In the genomic region with DNA sequence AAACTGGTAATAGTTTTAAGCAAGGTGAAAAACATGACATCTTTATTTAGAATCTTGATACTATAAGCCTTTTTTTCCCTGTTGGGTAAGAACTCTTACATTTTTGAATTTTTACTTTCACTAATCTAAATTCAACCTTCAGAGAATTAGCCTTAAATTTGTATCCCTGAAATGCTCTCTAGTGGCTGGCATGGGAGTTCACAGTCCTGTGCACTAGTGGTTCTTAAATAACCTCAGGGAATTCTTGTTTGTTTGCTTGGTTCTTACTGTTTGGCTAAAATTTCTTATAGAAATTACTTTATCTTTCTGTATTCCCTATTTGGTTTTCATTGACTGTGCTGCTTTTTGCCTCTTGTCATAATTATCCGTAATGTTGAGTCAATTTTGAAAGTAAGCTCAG, we compare ENCODE assay signal across 14 cellular contexts.
A peak's percentile ranks its signal among the peaks of the same experiment; 100 is the strongest.
DNase-seq lines count a peak whose midpoint lies in the region; ATAC-seq, FAIRE-seq and TF ChIP-seq lines count a peak whose summit lies in the region.
"Had no signal": no experiment of that assay in that cellular context is flagged by ENCODE, and none has a peak within 500 bp of the region (broad histone marks: within the 10 kb centered on the region; RNA-seq: fewer than 3 reads in every experiment).

No MANE protein-coding gene starts in this region.

- no peak overlapping the region for H3K4me2 ChIP-seq in A549

- no peak for FAIRE-seq in A549 (lab: Jason Lieb, UNC)
- FAIRE-seq: islet of Langerhans had no signal

- no peak for TF ChIP-seq POLR2A in A549 (IDR thresholded peaks at IDR 0.05; ENCODE audit: low read length)
- TF ChIP-seq POLR2A in testis (IDR thresholded peaks at IDR 0.05) = no peak

- intact Hi-C loops in lower lobe of right lung (cut with DNase I) = no loop called here
- intact Hi-C loops in testis (cut with DNase I; ENCODE audit: low total_unique reads) = no loop called here

- no peaks in the 10 kb centered on the region for H3K4me1 ChIP-seq in A549
- no peaks in the 10 kb centered on the region for H3K4me1 ChIP-seq in lower lobe of right lung
- no peaks in the 10 kb centered on the region for H3K4me1 ChIP-seq in testis

- H3K4me3 ChIP-seq in A549 (no peak overlapping the region), brain microvascular endothelial cell (ENCODE audit: low read depth, low read length) (no peak overlapping the region), lower lobe of right lung (no peak overlapping the region), testis (no peak overlapping the region)

- DNase-seq in A549 (ENCODE audit: low read depth in 1 of 2, low spot score in 1 of 2) (peak in 1 of 2 experiments; percentile 7), HCEC 1CT (peak; percentile 30), brain microvascular endothelial cell (no peak), lower lobe of right lung (no peak), iPS-NIHi11 (ENCODE audit: low spot score) (no peak), testis (no peak)
- DNase-seq in stimulated activated CD8-positive, alpha-beta memory T cell treated with anti-CD3 and anti-CD28 coated beads, Interleukin-4, amount 100 ng/mL, for 48 hours = no peak
- DNase-seq: amniotic stem cell; NCI-H187; occipital lobe; stimulated activated CD4-positive, alpha-beta T cell treated with anti-CD3 and anti-CD28 coated beads, Interleukin-4, amount 100 ng/mL, for 24 hours had no signal

- peak; percentile 26; the same call in 1 of the 3 replicates for TF ChIP-seq CTCF in A549 (IDR thresholded peaks at IDR 0.05)
- TF ChIP-seq CTCF in brain microvascular endothelial cell (IDR thresholded peaks at IDR 0.05; ENCODE audit: low read depth, low read length, missing control alignments) = peak; percentile 46
- TF ChIP-seq CTCF in lower lobe of right lung (IDR thresholded peaks at IDR 0.05) = peak; percentile 16
- no peak for TF ChIP-seq CTCF in testis (IDR thresholded peaks at IDR 0.05)

- WGBS in A549 (ENCODE audit: missing lambda C conversion rate) = 83% methylated on average over 1 of the region's 1 CpG
- 71 to 73% methylated on average over 1 of the region's 1 CpG for WGBS in testis, 2 donors

- no peak for TF ChIP-seq EP300 in A549 (IDR thresholded peaks at IDR 0.05)

- in situ Hi-C loops in brain microvascular endothelial cell (cut with HindIII; ENCODE audit: low pct_ligation_motif_present, low sequenced_read_pairs) = no loop called here

- H3K9me3 ChIP-seq in A549 (no peaks in the 10 kb centered on the region), lower lobe of right lung (no peaks in the 10 kb centered on the region), testis (no peaks in the 10 kb centered on the region)

- TF ChIP-seq RAD21 in A549 (conservative IDR thresholded peaks at IDR 0.05 in 1 of 2, IDR thresholded peaks at IDR 0.05 in 1 of 2) = peak; percentile 30 to 38; a peak in 2 of 5 replicates

- H3K36me3 ChIP-seq in brain microvascular endothelial cell (replicated peaks) (no peaks in the 10 kb centered on the region), lower lobe of right lung (no peaks in the 10 kb centered on the region), testis (ENCODE audit: low read depth, missing control alignments) (no peaks in the 10 kb centered on the region)

- POLR2A ChIA-PET in A549 (lab: Yijun Ruan, JAX) = no interaction called here

- ATAC-seq in A549 (peak in 1 of 2 experiments; percentile 57; a peak in 2 of 6 replicates), lower lobe of right lung (no peak), HG02981 (IDR thresholded peaks at IDR 0.05; ENCODE audit: unreplicated experiment) (no peak)

- H3K27ac ChIP-seq in A549 (no peak overlapping the region), brain microvascular endothelial cell (no peak overlapping the region), lower lobe of right lung (no peak overlapping the region), testis (no peak overlapping the region)
- H3K27ac ChIP-seq: epithelial cell of prostate had no signal

- CTCF ChIA-PET in A549 (lab: Yijun Ruan, JAX) = interaction anchor here (0.8 kb wide), 1 partner anchor 13 kb away, joined by 3 read pairs; no protein-coding TSS in a partner anchor

- H3K27me3 ChIP-seq in brain microvascular endothelial cell (replicated peaks) (no peaks in the 10 kb centered on the region), lower lobe of right lung (ENCODE audit: low read depth) (no peaks in the 10 kb centered on the region), testis (no peaks in the 10 kb centered on the region)

TF ChIP-seq in A549, 52 proteins besides CTCF, POLR2A, EP300 and RAD21:
- TF ChIP-seq, protein P1, sequence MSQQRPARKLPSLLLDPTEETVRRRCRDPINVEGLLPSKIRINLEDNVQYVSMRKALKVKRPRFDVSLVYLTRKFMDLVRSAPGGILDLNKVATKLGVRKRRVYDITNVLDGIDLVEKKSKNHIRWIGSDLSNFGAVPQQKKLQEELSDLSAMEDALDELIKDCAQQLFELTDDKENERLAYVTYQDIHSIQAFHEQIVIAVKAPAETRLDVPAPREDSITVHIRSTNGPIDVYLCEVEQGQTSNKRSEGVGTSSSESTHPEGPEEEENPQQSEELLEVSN (IDR thresholded peaks at IDR 0.05; ENCODE audit: borderline replicate concordance, low read depth) = no peak
- peak; percentile 34; the same call in 1 of the 3 replicates for TF ChIP-seq SMC3 (IDR thresholded peaks at IDR 0.05)

Comparison
In these comparisons a context has a peak if more than half of its experiments do, and no peak if none do; other contexts are left out.
1. CTCF ChIP-seq: peak in A549 (single experiment), brain microvascular endothelial cell (single experiment) and lower lobe of right lung (single experiment); none in testis (0 of 3).